Comparison of ENCODE assay signal across 11 cellular contexts in genomic region chr5:111703662-111704061, GRCh38. TPM values are rescaled to one million over a fixed set of nuclear protein-coding genes. Genes with fewer than 3 reads are reported as not detected.
DNase-seq lines count a peak whose midpoint lies in the region; ATAC-seq, FAIRE-seq and TF ChIP-seq lines count a peak whose summit lies in the region.
"Had no signal": no experiment of that assay in that cellular context is flagged by ENCODE, and none has a peak within 500 bp of the region (broad histone marks: within the 10 kb centered on the region; RNA-seq: fewer than 3 reads in every experiment).

No MANE protein-coding gene starts in this region.

- FAIRE-seq in frontal cortex (lab: Jason Lieb, UNC), result no peak

- no peak for DNase-seq in activated CD4-positive, alpha-beta T cell treated with anti-CD3 and anti-CD28 coated beads for 36 hours
- DNase-seq in activated CD4-positive, alpha-beta T cell treated with anti-CD3 and anti-CD28 coated beads for 4 hours, result no peak
- DNase-seq in HL-60 (ENCODE audit: low read depth in 1 of 2, low spot score in 1 of 2), result peak in 1 of 2 experiments; percentile 56
- peak in 3 of 10 donors; percentile 4 to 29 (median 7) for DNase-seq in naive thymus-derived CD8-positive, alpha-beta T cell
- no peak for DNase-seq in HuH-7 (ENCODE audit: low spot score)
- DNase-seq in stimulated activated naive CD4-positive, alpha-beta T cell (lab: John Stamatoyannopoulos, UW), result no peak
- DNase-seq in frontal cortex (ENCODE audit: low spot score in 2 of 2), result no peak

- H3K27me3 ChIP-seq in HL-60 (ENCODE audit: insufficient read depth, poor library complexity, severe bottlenecking), result no peaks in the 10 kb centered on the region

- TF ChIP-seq CTCF in HL-60 (IDR thresholded peaks at IDR 0.05; ENCODE audit: insufficient read depth, low read length), result no peak

- intact Hi-C loops in activated CD4-positive, alpha-beta T cell treated with anti-CD3 and anti-CD28 coated beads for 36 hours (cut with DNase I, micrococcal nuclease), result no loop called here

- CTCF ChIA-PET in activated CD4-positive, alpha-beta T cell treated with anti-CD3 and anti-CD28 coated beads for 36 hours (lab: Charles Lee), result no interaction called here

- H3K4me1 Mint-ChIP-seq in activated CD4-positive, alpha-beta T cell treated with anti-CD3 and anti-CD28 coated beads for 36 hours, result peaks cover 9% of the 10 kb centered on the region
- H3K4me1 Mint-ChIP-seq in naive thymus-derived CD8-positive, alpha-beta T cell, result peaks cover 3 to 14% (median 10%) of the 10 kb centered on the region in 4 donors

- no peaks in the 10 kb centered on the region for H3K36me3 Mint-ChIP-seq in activated CD4-positive, alpha-beta T cell treated with anti-CD3 and anti-CD28 coated beads for 36 hours (ENCODE audit: low read depth)
- no peaks in the 10 kb centered on the region for H3K36me3 Mint-ChIP-seq in naive thymus-derived CD8-positive, alpha-beta T cell

- H3K27me3 Mint-ChIP-seq in activated CD4-positive, alpha-beta T cell treated with anti-CD3 and anti-CD28 coated beads for 36 hours, result no peaks in the 10 kb centered on the region
- peaks cover 0 to 2% (median 0%) of the 10 kb centered on the region in 5 donors for H3K27me3 Mint-ChIP-seq in naive thymus-derived CD8-positive, alpha-beta T cell

- no peak overlapping the region for H3K27ac Mint-ChIP-seq in activated CD4-positive, alpha-beta T cell treated with anti-CD3 and anti-CD28 coated beads for 36 hours
- peak overlapping the region in 3 of 10 donors; percentile 41 to 62 (median 46) for H3K27ac Mint-ChIP-seq in naive thymus-derived CD8-positive, alpha-beta T cell
- H3K27ac Mint-ChIP-seq: stimulated activated naive CD8-positive, alpha-beta T cell treated with anti-CD3 and anti-CD28 coated beads, Interleukin-15, Interleukin-2, amounts not matched to agents 100 ng/mL and 50 ng/mL, for 24 hours had no signal

- POLR2A ChIA-PET in activated CD4-positive, alpha-beta T cell treated with anti-CD3 and anti-CD28 coated beads for 36 hours (lab: Charles Lee), result no interaction called here
- POLR2A ChIA-PET in naive thymus-derived CD8-positive, alpha-beta T cell (lab: Charles Lee), result interaction anchor here (0.6 kb wide), 1 partner anchor 1716 kb away, joined by 3 read pairs; no protein-coding TSS in a partner anchor

- H3K4me3 Mint-ChIP-seq in activated CD4-positive, alpha-beta T cell treated with anti-CD3 and anti-CD28 coated beads for 36 hours, result no peak overlapping the region
- H3K4me3 Mint-ChIP-seq in naive thymus-derived CD8-positive, alpha-beta T cell, result peak overlapping the region in 8 of 10 donors; percentile 1 to 43 (median 10)
- H3K4me3 Mint-ChIP-seq: stimulated activated naive CD8-positive, alpha-beta T cell treated with anti-CD3 and anti-CD28 coated beads, Interleukin-15, Interleukin-2, amounts not matched to agents 100 ng/mL and 50 ng/mL, for 24 hours had no signal

- H3K4me3 ChIP-seq in HL-60 (replicated peaks; ENCODE audit: insufficient read depth, low read length), result no peak overlapping the region
- H3K4me3 ChIP-seq: SK-N-MC had no signal

- peak; percentile 64 for ATAC-seq in activated CD4-positive, alpha-beta T cell treated with anti-CD3 and anti-CD28 coated beads for 36 hours
- peak; percentile 97 for ATAC-seq in HG02571 (IDR thresholded peaks at IDR 0.05; ENCODE audit: unreplicated experiment)
- peak in 1 of 2 donors; percentile 62 for ATAC-seq in naive thymus-derived CD8-positive, alpha-beta T cell

- peak overlapping the region; percentile 39 for H3K27ac ChIP-seq in HL-60 (replicated peaks)
- H3K27ac ChIP-seq: parathyroid adenoma, SK-N-MC had no signal

- no peaks in the 10 kb centered on the region for H3K9me3 Mint-ChIP-seq in activated CD4-positive, alpha-beta T cell treated with anti-CD3 and anti-CD28 coated beads for 36 hours (ENCODE audit: low read depth)
- no peaks in the 10 kb centered on the region for H3K9me3 Mint-ChIP-seq in naive thymus-derived CD8-positive, alpha-beta T cell
- H3K9me3 Mint-ChIP-seq: stimulated activated naive CD8-positive, alpha-beta T cell treated with anti-CD3 and anti-CD28 coated beads, Interleukin-15, Interleukin-2, amounts not matched to agents 100 ng/mL and 50 ng/mL, for 24 hours had no signal

RNA-seq across cellular contexts. Expression of gene NREP, which starts 53.3 kb away (rescaled TPM):
- total RNA-seq in activated CD4-positive, alpha-beta T cell treated with anti-CD3 and anti-CD28 coated beads for 36 hours, result 10 to 100 TPM; 19.3 to 19.7 TPM
- 1 to 10 TPM; 6.8 to 8.9 TPM for total RNA-seq in naive thymus-derived CD8-positive, alpha-beta T cell
- 10 to 100 TPM; 11.1 to 19.3 (median 11.6) TPM for polyA plus RNA-seq in naive thymus-derived CD8-positive, alpha-beta T cell
- 536 TPM for total RNA-seq in frontal cortex

Comparison
In these comparisons a context has a peak if more than half of its experiments do, and no peak if none do; other contexts are left out.
1. RNA of gene NREP, which starts 53.3 kb away (total RNA-seq): 536 TPM in frontal cortex (single experiment); 19.3 to 19.7 TPM in activated CD4-positive, alpha-beta T cell treated with anti-CD3 and anti-CD28 coated beads for 36 hours and 6.8 to 8.9 TPM in naive thymus-derived CD8-positive, alpha-beta T cell; every median in the first group is over 10 times any median in the second.